ENCODE assay signal across 13 cellular contexts in genomic region chr11:7860844-7861243, GRCh38. TPM values are rescaled to one million over a fixed set of nuclear protein-coding genes. Genes with fewer than 3 reads are reported as not detected.
DNase-seq lines count a peak whose midpoint lies in the region; ATAC-seq, FAIRE-seq and TF ChIP-seq lines count a peak whose summit lies in the region.
"Not testable (repeated sequence)": the region's sequence is repeated elsewhere in the genome, so short reads cannot be mapped to it uniquely, and the experiment has no call there.
"Had no signal": no experiment of that assay in that cellular context is flagged by ENCODE, and none has a peak within 500 bp of the region (broad histone marks: within the 10 kb centered on the region; RNA-seq: fewer than 3 reads in every experiment).

No MANE protein-coding gene starts in this region.

- not testable (repeated sequence) for H3K36me3 ChIP-seq in H7 (replicated peaks; ENCODE audit: control insufficient read depth, insufficient read depth, low read length); IMR-90 (ENCODE audit: control insufficient read depth, insufficient read depth, low read length); H1 (ENCODE audit: control insufficient read depth in 2 of 4, insufficient read depth in 4 of 4, low read length in 3 of 4); trophoblast cell (ENCODE audit: control insufficient read depth in 1 of 2, insufficient read depth in 2 of 2, low read length in 2 of 2)

- ATAC-seq in IMR-90 (ENCODE audit: low read depth), result not testable (repeated sequence)

- H4K5ac ChIP-seq in IMR-90 (ENCODE audit: low read depth, low read length); H1 (ENCODE audit: insufficient read length, low read depth, low read length): not testable (repeated sequence)

- H2BK12ac ChIP-seq in H1 (ENCODE audit: low read depth, low read length); trophoblast cell (ENCODE audit: low read length): not testable (repeated sequence)

- not testable (repeated sequence) for H2BK20ac ChIP-seq in IMR-90 (ENCODE audit: low read depth, low read length); H1 (ENCODE audit: low read length)

- not testable (repeated sequence) for H3K14ac ChIP-seq in IMR-90 (replicated peaks; ENCODE audit: low read depth, low read length); H1 (ENCODE audit: insufficient read length); trophoblast cell (ENCODE audit: low read length)

- not testable (repeated sequence) for TF ChIP-seq POLR2A in IMR-90 (IDR thresholded peaks at IDR 0.05; ENCODE audit: low read depth, low read length); H1 (IDR thresholded peaks at IDR 0.05; ENCODE audit: control extremely low read depth in 1 of 2, low read depth in 2 of 2, low read length in 2 of 2)

- H4K91ac ChIP-seq in IMR-90 (ENCODE audit: insufficient read depth, low read depth, low read length), result not testable (repeated sequence)
- H4K91ac ChIP-seq in H1 (replicated peaks; ENCODE audit: insufficient read length, low read length) (peak overlapping the region; percentile 65), trophoblast cell (ENCODE audit: low read depth, low read length) (peak overlapping the region; percentile 14)

- H3K56ac ChIP-seq in IMR-90 (ENCODE audit: extremely low read depth, insufficient read depth, low read length); H1 (replicated peaks; ENCODE audit: insufficient read length, low read depth, low read length): not testable (repeated sequence)

- not testable (repeated sequence) for H3K23me2 ChIP-seq in H1 (ENCODE audit: low read depth, low read length)

- FAIRE-seq in H1 (lab: Jason Lieb, UNC), result not testable (repeated sequence)

- H3K4ac ChIP-seq in IMR-90 (ENCODE audit: low read depth, low read length); H1 (replicated peaks; ENCODE audit: insufficient read length, low read depth, low read length); trophoblast cell (ENCODE audit: low read depth, low read length): not testable (repeated sequence)

- H3K4me3 ChIP-seq in H7 (ENCODE audit: insufficient read depth, low read depth, low read length) (peak overlapping the region; percentile 16), H1 (ENCODE audit: extremely low read depth in 1 of 4, insufficient read depth in 2 of 4, low read depth in 3 of 4, low read length in 4 of 4) (peak overlapping the region in 2 of 4 experiments; percentile 9 to 12; a peak in 1 of 8 replicates)
- H3K4me3 ChIP-seq in IMR-90 (ENCODE audit: insufficient read depth, low read depth, low read length); trophoblast cell (ENCODE audit: low read depth, low read length): not testable (repeated sequence)

- in situ Hi-C loops in IMR-90 (cut with MboI; ENCODE audit: low sequenced_read_pairs), result not testable (repeated sequence)

- H3K23ac ChIP-seq in IMR-90 (ENCODE audit: low read depth, low read length); H1 (ENCODE audit: insufficient read length); trophoblast cell (ENCODE audit: low read length): not testable (repeated sequence)

- not testable (repeated sequence) for BruUV-seq in IMR-90 (replicated peaks; lab: Mats Ljungman, UMichigan)

- intact Hi-C loops in IMR-90 (cut with micrococcal nuclease), result not testable (repeated sequence)

- not testable (repeated sequence) for H3K9me1 ChIP-seq in IMR-90 (ENCODE audit: insufficient read depth, low read length)

- H3K9ac ChIP-seq in IMR-90 (ENCODE audit: low read depth, low read length); H1 (replicated peaks in 1 of 4; ENCODE audit: extremely low read depth in 1 of 4, low read depth in 3 of 4, low read length in 3 of 4); trophoblast cell (ENCODE audit: low read length): not testable (repeated sequence)

- H2BK5ac ChIP-seq in IMR-90 (ENCODE audit: low read depth, low read length, poor library complexity, severe bottlenecking); H1 (ENCODE audit: low read depth, low read length); trophoblast cell (ENCODE audit: low read depth, low read length, poor library complexity): not testable (repeated sequence)

- not testable (repeated sequence) for H2BK15ac ChIP-seq in IMR-90 (ENCODE audit: low read depth, low read length); H1 (ENCODE audit: low read length)

- not testable (repeated sequence) for H2AFZ ChIP-seq in IMR-90 (replicated peaks; ENCODE audit: low read length, poor library complexity); trophoblast cell (ENCODE audit: insufficient read depth, low read length, poor library complexity)
- peak overlapping the region; percentile 72; the same call in 1 of the 2 replicates for H2AFZ ChIP-seq in H1 (ENCODE audit: low read length)

- H4K20me1 ChIP-seq in IMR-90 (ENCODE audit: insufficient read depth, low read length); H1 (replicated peaks in 1 of 2; ENCODE audit: control insufficient read depth in 1 of 2, insufficient read depth in 2 of 2, low read length in 2 of 2): not testable (repeated sequence)

- TF ChIP-seq CTCF in IMR-90 (conservative IDR thresholded peaks at IDR 0.05; ENCODE audit: low read depth, low read length); H1 (IDR thresholded peaks at IDR 0.05; ENCODE audit: control extremely low read depth in 1 of 3, insufficient read depth in 1 of 3, low read depth in 1 of 3, low read length in 3 of 3): not testable (repeated sequence)

- H2AK9ac ChIP-seq in IMR-90 (replicated peaks; ENCODE audit: low read depth, low read length, poor library complexity), result not testable (repeated sequence)

- H4K8ac ChIP-seq in IMR-90 (ENCODE audit: low read depth in 2 of 2, low read length in 2 of 2); H1 (ENCODE audit: extremely low read depth, insufficient read depth, low read length); trophoblast cell (ENCODE audit: low read depth, low read length): not testable (repeated sequence)

- CTCF ChIA-PET in IMR-90 (lab: Yijun Ruan, JAX); H1 (lab: Charles Lee; ENCODE audit: partially characterized antibody): not testable (repeated sequence)

- dilution Hi-C loops in IMR-90 (cut with HindIII; ENCODE audit: low sequenced_read_pairs, unreplicated experiment), result not testable (repeated sequence)

- not testable (repeated sequence) for H3K27me3 ChIP-seq in H7 (ENCODE audit: control insufficient read depth, insufficient read depth, low read length); IMR-90 (ENCODE audit: control insufficient read depth, insufficient read depth, low read length); H1 (replicated peaks in 1 of 4; ENCODE audit: control insufficient read depth in 3 of 4, extremely low read depth in 1 of 4, insufficient read depth in 3 of 4, low read length in 3 of 4); trophoblast cell (ENCODE audit: insufficient read depth, low read length)

- peak overlapping the region; percentile 40; the same call in 1 of the 2 replicates for H3K4me2 ChIP-seq in IMR-90 (ENCODE audit: low read depth, low read length)
- not testable (repeated sequence) for H3K4me2 ChIP-seq in H1 (ENCODE audit: insufficient read depth in 1 of 2, low read depth in 2 of 2, low read length in 2 of 2); trophoblast cell (ENCODE audit: low read length)

- not testable (repeated sequence) for H3K79me1 ChIP-seq in IMR-90 (ENCODE audit: low read depth in 1 of 2, low read length in 2 of 2); H1 (ENCODE audit: low read depth, low read length); trophoblast cell (ENCODE audit: low read length)

- H2AK5ac ChIP-seq in IMR-90 (ENCODE audit: low read depth, low read length); H1 (ENCODE audit: low read depth, low read length); trophoblast cell (ENCODE audit: low read length): not testable (repeated sequence)

- POLR2A ChIA-PET in IMR-90 (lab: Charles Lee; ENCODE audit: unreplicated experiment); H1 (lab: Charles Lee; ENCODE audit: partially characterized antibody): not testable (repeated sequence)

- no CpG with 5 or more reads among the region's 14 CpGs for WGBS in IMR-90 (ENCODE audit: extremely low coverage in 2 of 2, insufficient read length in 1 of 2), 2 experiments
- WGBS in H1 (ENCODE audit: extremely low coverage in 1 of 2, insufficient coverage in 1 of 2, insufficient read length in 1 of 2, insufficient replicate concordance in 2 of 2, low coverage in 1 of 2, low lambda C conversion rate in 2 of 2, missing lambda C conversion rate in 1 of 2), 2 experiments, result 90% methylated on average over 14 of the region's 14 CpGs; no CpG with 5 or more reads in 1 of the 2 experiments
- WGBS in trophoblast cell (ENCODE audit: extremely low coverage, insufficient coverage, insufficient read length), result no CpG with 5 or more reads among the region's 14 CpGs

- not testable (repeated sequence) for H4K12ac ChIP-seq in trophoblast cell (ENCODE audit: low read depth, low read length)

- TF ChIP-seq RAD21 in IMR-90 (IDR thresholded peaks at IDR 0.05; ENCODE audit: low read length); H1 (IDR thresholded peaks at IDR 0.05 in 1 of 2, conservative IDR thresholded peaks at IDR 0.05 in 1 of 2; ENCODE audit: low read depth in 2 of 2, low read length in 2 of 2): not testable (repeated sequence)

- H3K79me2 ChIP-seq in H1 (ENCODE audit: control insufficient read depth in 1 of 2, insufficient read depth in 2 of 2, low read length in 2 of 2); trophoblast cell (ENCODE audit: control insufficient read depth, insufficient read depth, low read length, poor library complexity): not testable (repeated sequence)

- not testable (repeated sequence) for H3K9me3 ChIP-seq in IMR-90 (ENCODE audit: control insufficient read depth, insufficient read depth, low read length); H1 (ENCODE audit: insufficient read depth in 2 of 2, low read depth in 1 of 2, low read length in 1 of 2); trophoblast cell (ENCODE audit: insufficient read depth, low read depth, low read length)

- not testable (repeated sequence) for H3K4me1 ChIP-seq in IMR-90 (ENCODE audit: control insufficient read depth, insufficient read depth, low read length); H1 (replicated peaks in 1 of 4; ENCODE audit: control insufficient read depth in 3 of 4, insufficient read depth in 4 of 4, low read length in 3 of 4); trophoblast cell (ENCODE audit: control insufficient read depth in 1 of 2, insufficient read depth in 2 of 2, low read length in 2 of 2)

- peak; percentile 2 for DNase-seq in DMS153 (lab: John Stamatoyannopoulos, UW)
- DNase-seq in H7; IMR-90; H1 (ENCODE audit: low read depth in 1 of 2, low spot score in 2 of 2); trophoblast cell: not testable (repeated sequence)
- DNase-seq in NCI-H69 (lab: John Stamatoyannopoulos, UW), result peak; percentile 11
- peak; percentile 18 for DNase-seq in RPMI7951 (ENCODE audit: low read depth)

- not testable (repeated sequence) for H3K27ac ChIP-seq in IMR-90 (ENCODE audit: insufficient read depth, low read length); H1 (ENCODE audit: low read depth, low read length); trophoblast cell (ENCODE audit: low read depth, low read length)

- not testable (repeated sequence) for H3K18ac ChIP-seq in IMR-90 (ENCODE audit: low read depth, low read length); H1 (ENCODE audit: extremely low read depth, low read length); trophoblast cell (ENCODE audit: low read length)

- not testable (repeated sequence) for H2BK120ac ChIP-seq in IMR-90 (ENCODE audit: low read depth, low read length); H1 (replicated peaks; ENCODE audit: low read depth, low read length); trophoblast cell (ENCODE audit: insufficient read depth, low read length, poor library complexity)

- not testable (repeated sequence) for TF ChIP-seq EP300 in H1 (IDR thresholded peaks at IDR 0.05; ENCODE audit: borderline replicate concordance in 1 of 2, low read depth in 2 of 2, low read length in 2 of 2)

RNA-seq across cellular contexts. Expression of gene OR5P3, which starts 30.2 kb away (rescaled TPM):
- 0.48 TPM in 1 of 2 replicates, not detected in the other for total RNA-seq in H7 (2014; rRNA removed; shearing (Covaris generic))
- total RNA-seq in IMR-90 (2012; rRNA removed), result not detected in 2 replicates
- polyA plus RNA-seq in IMR-90 (2012; rRNA removed), result 0.09 TPM in 1 of 2 replicates, not detected in the other
- polyA plus RNA-seq in IMR-90 (2012; cell fraction: cytosol; rRNA removed), result not detected in 2 replicates
- polyA plus RNA-seq in IMR-90 (2012; cell fraction: nucleus; rRNA removed; ENCODE audit: low replicate concordance), result 0.32 TPM in 1 of 2 replicates, not detected in the other
- total RNA-seq in RPMI7951 (2014; rRNA removed; shearing (Covaris generic)), result not detected in 2 replicates
- total RNA-seq in H1 (2021; fragmentation: NEBNext Ultra II Directional; extraction: Animal tissue kit (Norgen Biotek cat#: 25700)), result 0.27 TPM in 1 of 2 replicates, not detected in the other
- 0.14 TPM in 1 of 2 replicates, not detected in the other for polyA plus RNA-seq in H1 (2011; rRNA removed)
- polyA plus RNA-seq in H1 (2011; cell fraction: cytosol; rRNA removed), result not detected
- 0.13 TPM for polyA plus RNA-seq in H1 (2011; cell fraction: nucleus; rRNA removed)
- polyA plus RNA-seq in H1 (2012, experiment 1 of 2), result not detected in 4 replicates
- not detected for polyA plus RNA-seq in H1 (2012, experiment 2 of 2)
- not detected for polyA plus RNA-seq in H1 (2013, experiment 1 of 2)
- 0.06 TPM for polyA plus RNA-seq in H1 (2013, experiment 2 of 2)
- polyA minus RNA-seq in H1 (2011; rRNA and poly(A)+ RNA removed), result 0.78 and 2.8 TPM in 2 replicates
- polyA minus RNA-seq in H1 (2011; cell fraction: cytosol; rRNA and poly(A)+ RNA removed), result not detected
- 3.4 TPM for polyA minus RNA-seq in H1 (2011; cell fraction: nucleus; rRNA and poly(A)+ RNA removed)
- 0.05 TPM in 1 of 2 replicates, not detected in the other for polyA plus RNA-seq in trophoblast cell (2013)
- total RNA-seq: CD4-positive, CD25-positive, alpha-beta regulatory T cell; H4; HT-29; Peyer's patch; T-helper 17 cell had no signal
- polyA plus RNA-seq: AG04450; CD4-positive, CD25-positive, alpha-beta regulatory T cell had no signal
